Comparison of ENCODE assay signal across 8 cellular contexts in genomic region chr16:53457670-53458069, GRCh38. TPM values are rescaled to one million over a fixed set of nuclear protein-coding genes. Genes with fewer than 3 reads are reported as not detected.
DNase-seq lines count a peak whose midpoint lies in the region; ATAC-seq and TF ChIP-seq lines count a peak whose summit lies in the region.

No MANE protein-coding gene starts in this region.

- DNase-seq in CD4-positive, CD25-positive, alpha-beta regulatory T cell, result peak; percentile 61 to 94 (median 87)
- peak; percentile 12 for DNase-seq in HT-29 (ENCODE audit: low spot score)
- peak; percentile 54 for DNase-seq in activated T-cell treated with anti-CD3 and anti-CD28 coated beads, Interleukin-2, amount 50 U/mL, for 1 hour
- DNase-seq in stimulated activated CD4-positive, alpha-beta T cell treated with anti-CD3 and anti-CD28 coated beads, Interleukin-2, amount 100 ng/mL, for 4 hours (ENCODE audit: low read depth), result peak; percentile 56
- DNase-seq in coronary artery (ENCODE audit: low spot score), result no peak
- DNase-seq in osteoblast (ENCODE audit: insufficient read length, low spot score, missing footprints), result no peak
- DNase-seq in omental fat pad (ENCODE audit: low spot score), result no peak

- H3K27ac ChIP-seq in CD4-positive, CD25-positive, alpha-beta regulatory T cell (ENCODE audit: insufficient read depth, low read length, poor library complexity, severe bottlenecking), result peak overlapping the region; percentile 76
- no peak overlapping the region for H3K27ac ChIP-seq in coronary artery
- H3K27ac ChIP-seq in osteoblast (ENCODE audit: low read depth, low read length), result no peak overlapping the region

- H3K27me3 Mint-ChIP-seq in CD4-positive, CD25-positive, alpha-beta regulatory T cell, result peaks cover 4% of the 10 kb centered on the region

- peaks cover 93% of the 10 kb centered on the region for H3K4me1 ChIP-seq in CD4-positive, CD25-positive, alpha-beta regulatory T cell (ENCODE audit: control insufficient read depth, insufficient read depth, low read length, poor library complexity, severe bottlenecking)
- H3K4me1 ChIP-seq in osteoblast (ENCODE audit: insufficient read depth, low read length), result no peaks in the 10 kb centered on the region

- no peaks in the 10 kb centered on the region for H3K79me2 ChIP-seq in osteoblast (ENCODE audit: insufficient read depth, low read length)

- H3K4me2 ChIP-seq in osteoblast (ENCODE audit: insufficient read depth, low read length), result no peak overlapping the region

- H3K4me1 Mint-ChIP-seq in CD4-positive, CD25-positive, alpha-beta regulatory T cell, result peaks cover 53 to 93% (median 80%) of the 10 kb centered on the region in 4 donors

- H3K27ac Mint-ChIP-seq in CD4-positive, CD25-positive, alpha-beta regulatory T cell, result peak overlapping the region; percentile 88 to 98 (median 90)

- H3K36me3 ChIP-seq in CD4-positive, CD25-positive, alpha-beta regulatory T cell (ENCODE audit: control insufficient read depth, insufficient read depth, low read length), result peaks cover 51% of the 10 kb centered on the region
- peaks cover 57% of the 10 kb centered on the region for H3K36me3 ChIP-seq in osteoblast (ENCODE audit: insufficient read depth, low read length)

- no peaks in the 10 kb centered on the region for H3K9me3 ChIP-seq in CD4-positive, CD25-positive, alpha-beta regulatory T cell (ENCODE audit: control insufficient read depth in 2 of 2, low read length in 2 of 2)
- no peaks in the 10 kb centered on the region for H3K9me3 ChIP-seq in osteoblast (ENCODE audit: low read depth, low read length)

- H2AFZ ChIP-seq in osteoblast (ENCODE audit: low read length), result no peak overlapping the region

- H3K4me3 ChIP-seq in CD4-positive, CD25-positive, alpha-beta regulatory T cell (ENCODE audit: low read depth, low read length), result peak overlapping the region; percentile 76
- no peak overlapping the region for H3K4me3 ChIP-seq in coronary artery
- no peak overlapping the region for H3K4me3 ChIP-seq in osteoblast (ENCODE audit: insufficient read depth, low read length)

- ATAC-seq in CD4-positive, CD25-positive, alpha-beta regulatory T cell (ENCODE audit: low read depth in 2 of 2), result peak; percentile 95 to 96
- ATAC-seq in GM21381 (IDR thresholded peaks at IDR 0.05; ENCODE audit: unreplicated experiment) (peak; percentile 100), omental fat pad (ENCODE audit: low FRiP score) (no peak)

- no peaks in the 10 kb centered on the region for H3K27me3 ChIP-seq in CD4-positive, CD25-positive, alpha-beta regulatory T cell (ENCODE audit: control insufficient read depth, insufficient read depth, low read length)
- no peaks in the 10 kb centered on the region for H3K27me3 ChIP-seq in osteoblast (ENCODE audit: insufficient read depth, low read length)

- no peak for TF ChIP-seq CTCF in coronary artery (IDR thresholded peaks at IDR 0.05)
- TF ChIP-seq CTCF in osteoblast (IDR thresholded peaks at IDR 0.05; ENCODE audit: extremely low read depth, low read depth, low read length), result no peak
- no peak for TF ChIP-seq CTCF in omental fat pad (IDR thresholded peaks at IDR 0.05)

- no peaks in the 10 kb centered on the region for H3K9me3 Mint-ChIP-seq in CD4-positive, CD25-positive, alpha-beta regulatory T cell

- H3K4me3 Mint-ChIP-seq in CD4-positive, CD25-positive, alpha-beta regulatory T cell, result peak overlapping the region; percentile 77 to 87 (median 84)

- peaks cover 65% of the 10 kb centered on the region for H3K36me3 Mint-ChIP-seq in CD4-positive, CD25-positive, alpha-beta regulatory T cell

- H4K20me1 ChIP-seq in osteoblast (ENCODE audit: insufficient read depth, low read length), result no peaks in the 10 kb centered on the region

RNA-seq across cellular contexts. Expression of gene RBL2, which starts 23.4 kb away (rescaled TPM):
- 208 TPM for total RNA-seq in CD4-positive, CD25-positive, alpha-beta regulatory T cell
- 100 to 1,000 TPM; 168 to 215 (median 205) TPM for polyA plus RNA-seq in CD4-positive, CD25-positive, alpha-beta regulatory T cell
- total RNA-seq in HT-29 (2014; rRNA removed; shearing (Covaris generic)), result 18.6 and 23.2 TPM in 2 replicates
- total RNA-seq in osteoblast, result 56.1 and 61.0 TPM in 2 replicates
- total RNA-seq in omental fat pad, result 10 to 100 TPM; 54.4 to 97.4 (median 80.1) TPM

RNA-seq across cellular contexts. Expression of gene AKTIP, which starts 45.3 kb away (rescaled TPM):
- 60.0 TPM for total RNA-seq in CD4-positive, CD25-positive, alpha-beta regulatory T cell
- 100 to 1,000 TPM in 1 of 4 donors, 10 to 100 TPM in 3; 74.1 to 109 (median 83.7) TPM for polyA plus RNA-seq in CD4-positive, CD25-positive, alpha-beta regulatory T cell
- total RNA-seq in HT-29 (2014; rRNA removed; shearing (Covaris generic)), result 15.7 and 21.4 TPM in 2 replicates
- 25.0 and 25.6 TPM in 2 replicates for total RNA-seq in osteoblast
- total RNA-seq in omental fat pad, result 10 to 100 TPM; 22.6 to 57.4 (median 37.6) TPM

Comparison
In these comparisons a context has a peak if more than half of its experiments do, and no peak if none do; other contexts are left out.
1. DNase-seq: peak in CD4-positive, CD25-positive, alpha-beta regulatory T cell (3 of 3), HT-29 (single experiment), activated T-cell treated with anti-CD3 and anti-CD28 coated beads, Interleukin-2, amount 50 U/mL, for 1 hour (single experiment) and stimulated activated CD4-positive, alpha-beta T cell treated with anti-CD3 and anti-CD28 coated beads, Interleukin-2, amount 100 ng/mL, for 4 hours (single experiment); none in coronary artery (single experiment), osteoblast (single experiment) and omental fat pad (single experiment).